In genomic region chr12:89316705-89317139, GRCh38 we compare ENCODE assay signal across 11 cellular contexts. TPM values are rescaled to one million over a fixed set of nuclear protein-coding genes. Genes with fewer than 3 reads are reported as not detected.
DNase-seq lines count a peak whose midpoint lies in the region; ATAC-seq and TF ChIP-seq lines count a peak whose summit lies in the region.
"Had no signal": no experiment of that assay in that cellular context is flagged by ENCODE, and none has a peak within 500 bp of the region (broad histone marks: within the 10 kb centered on the region; RNA-seq: fewer than 3 reads in every experiment).

No MANE protein-coding gene starts in this region.

- H3K27ac ChIP-seq in GM23338 (ENCODE audit: low read depth) (no peak overlapping the region), hepatocyte (no peak overlapping the region), parathyroid adenoma (no peak overlapping the region), MM.1S (ENCODE audit: low read length) (no peak overlapping the region)

- peaks cover 18% of the 10 kb centered on the region; the same call in 2 of the 3 replicates for H3K4me1 Mint-ChIP-seq in GM23338

- peak; percentile 85 for ATAC-seq in GM23338

- peak overlapping the region; percentile 93 for H2AFZ ChIP-seq in GM23338
- H2AFZ ChIP-seq in hepatocyte: peak overlapping the region; percentile 32
- peak overlapping the region; percentile 65 for H2AFZ ChIP-seq in parathyroid adenoma
- no peak overlapping the region for H2AFZ ChIP-seq in MM.1S (ENCODE audit: low read length)

- H3K4me2 ChIP-seq in GM23338 (0 out of 2 replicates have a peak overlapping the region, but pooled peaks have one; percentile 5), hepatocyte (no peak overlapping the region), parathyroid adenoma (ENCODE audit: low read length) (no peak overlapping the region), MM.1S (ENCODE audit: low read depth, low read length) (no peak overlapping the region)

- H3F3A ChIP-seq in GM23338 (replicated peaks; ENCODE audit: low read depth) (no peaks in the 10 kb centered on the region), MM.1S (ENCODE audit: insufficient read depth, low read length) (0 out of 2 replicates have a peak, but pooled peaks cover 5% of the 10 kb centered on the region)

- H3K36me3 Mint-ChIP-seq in GM23338 (ENCODE audit: low read depth): no peaks in the 10 kb centered on the region

- H3K27ac Mint-ChIP-seq in GM23338: no peak overlapping the region

- no peak overlapping the region; the same call in 2 of the 3 replicates for H3K4me3 Mint-ChIP-seq in GM23338

- no peak overlapping the region for H3K4me3 ChIP-seq in GM23338
- no peak overlapping the region for H3K4me3 ChIP-seq in hepatocyte
- no peak overlapping the region for H3K4me3 ChIP-seq in parathyroid adenoma (ENCODE audit: low read depth, low read length)
- H3K4me3 ChIP-seq in MM.1S (ENCODE audit: low read length): no peak overlapping the region
- H3K4me3 ChIP-seq in foreskin fibroblast (ENCODE audit: low read depth in 1 of 2, low read length in 2 of 2): no peak overlapping the region

- H3K9me3 ChIP-seq in hepatocyte (ENCODE audit: low read depth): no peaks in the 10 kb centered on the region
- no peaks in the 10 kb centered on the region for H3K9me3 ChIP-seq in parathyroid adenoma (ENCODE audit: control insufficient read depth, low read length)
- H3K9me3 ChIP-seq in MM.1S (replicated peaks; ENCODE audit: insufficient read depth, low read length): no peaks in the 10 kb centered on the region

- 9% methylated on average over 4 of the region's 4 CpGs for WGBS in hepatocyte (ENCODE audit: low lambda C conversion rate, missing lambda C conversion rate)

- H3K79me2 ChIP-seq in GM23338 (replicated peaks; ENCODE audit: insufficient read depth) (no peaks in the 10 kb centered on the region), hepatocyte (no peaks in the 10 kb centered on the region), parathyroid adenoma (no peaks in the 10 kb centered on the region), MM.1S (ENCODE audit: low read length) (no peaks in the 10 kb centered on the region)

- no peaks in the 10 kb centered on the region for H3K36me3 ChIP-seq in GM23338 (ENCODE audit: insufficient read depth)
- H3K36me3 ChIP-seq in hepatocyte (replicated peaks; ENCODE audit: insufficient read depth, low read depth): no peaks in the 10 kb centered on the region
- H3K36me3 ChIP-seq in parathyroid adenoma (ENCODE audit: control insufficient read depth, insufficient read depth, low read length): no peaks in the 10 kb centered on the region
- no peaks in the 10 kb centered on the region for H3K36me3 ChIP-seq in MM.1S (replicated peaks; ENCODE audit: insufficient read depth, low read length)

- no peak overlapping the region for H3K9ac ChIP-seq in parathyroid adenoma
- no peak overlapping the region for H3K9ac ChIP-seq in MM.1S (ENCODE audit: low read length)

- H3K27me3 Mint-ChIP-seq in GM23338 (ENCODE audit: insufficient read depth, low read depth, poor library complexity): no peaks in the 10 kb centered on the region

- H4K20me1 ChIP-seq in GM23338 (replicated peaks; ENCODE audit: insufficient read depth) (no peaks in the 10 kb centered on the region), hepatocyte (ENCODE audit: insufficient read depth, poor library complexity, severe bottlenecking) (no peaks in the 10 kb centered on the region), MM.1S (ENCODE audit: insufficient read depth, low read length) (no peaks in the 10 kb centered on the region)

- H3K4me1 ChIP-seq in GM23338 (ENCODE audit: insufficient read depth) (peaks cover 6% of the 10 kb centered on the region; the same call in 1 of the 2 replicates), hepatocyte (ENCODE audit: insufficient read depth) (peaks cover 11% of the 10 kb centered on the region), parathyroid adenoma (no peaks in the 10 kb centered on the region), MM.1S (ENCODE audit: low read length) (peaks cover 17% of the 10 kb centered on the region)

- DNase-seq in GM23338 (ENCODE audit: low spot score): no peak
- DNase-seq in NCI-H524 (lab: John Stamatoyannopoulos, UW): peak; percentile 28 to 58
- no peak for DNase-seq in hepatocyte (ENCODE audit: low spot score)
- no peak for DNase-seq in MM.1S
- no peak for DNase-seq in NCI-H748 (lab: John Stamatoyannopoulos, UW; ENCODE audit: unreplicated experiment)
- no peak for DNase-seq in foreskin fibroblast
- DNase-seq: C1 segment of cervical spinal cord; effector memory CD4-positive, alpha-beta T cell; foreskin melanocyte; stimulated activated CD4-positive, alpha-beta T cell treated with anti-CD3 and anti-CD28 coated beads, Interleukin-15, amount 100 ng/mL, for 24 hours had no signal

- no peaks in the 10 kb centered on the region for H3K9me3 Mint-ChIP-seq in GM23338

- TF ChIP-seq CTCF in GM23338 (conservative IDR thresholded peaks at IDR 0.05; ENCODE audit: low read depth in 2 of 2): no peak
- no peak for TF ChIP-seq CTCF in hepatocyte (IDR thresholded peaks at IDR 0.05; ENCODE audit: poor library complexity)
- no peak for TF ChIP-seq CTCF in parathyroid adenoma (IDR thresholded peaks at IDR 0.05)
- no peak for TF ChIP-seq CTCF in MM.1S (IDR thresholded peaks at IDR 0.05; ENCODE audit: low read length)
- TF ChIP-seq CTCF in foreskin fibroblast (IDR thresholded peaks at IDR 0.05; ENCODE audit: low read depth, low read length): no peak

- H3K9me2 ChIP-seq in GM23338 (ENCODE audit: insufficient read depth): 0 out of 2 replicates have a peak, but pooled peaks cover 5% of the 10 kb centered on the region
- no peaks in the 10 kb centered on the region for H3K9me2 ChIP-seq in hepatocyte (replicated peaks; ENCODE audit: insufficient read depth)
- H3K9me2 ChIP-seq in MM.1S (replicated peaks; ENCODE audit: insufficient read depth, low read length): no peaks in the 10 kb centered on the region

- no peaks in the 10 kb centered on the region for H3K27me3 ChIP-seq in GM23338 (ENCODE audit: insufficient read depth)
- H3K27me3 ChIP-seq in hepatocyte: no peaks in the 10 kb centered on the region
- H3K27me3 ChIP-seq in parathyroid adenoma (ENCODE audit: control insufficient read depth, insufficient read depth, low read length): no peaks in the 10 kb centered on the region
- no peaks in the 10 kb centered on the region for H3K27me3 ChIP-seq in MM.1S (replicated peaks; ENCODE audit: insufficient read depth, low read length)

TF ChIP-seq in GM23338, 12 proteins besides CTCF, POLR2A, EP300 and RAD21:
- no peak for TF ChIP-seq ZNF331 (CRISPR knock-in tag; IDR thresholded peaks at IDR 0.05; ENCODE audit: low read depth)
- TF ChIP-seq REST (IDR thresholded peaks at IDR 0.05; ENCODE audit: unreplicated experiment): no peak
- TF ChIP-seq EZH2 (IDR thresholded peaks at IDR 0.05; ENCODE audit: low read depth, unreplicated experiment): no peak
- TF ChIP-seq EZH2phosphoT487 (IDR thresholded peaks at IDR 0.05; ENCODE audit: unreplicated experiment): no peak
- TF ChIP-seq JUNB (IDR thresholded peaks at IDR 0.05; ENCODE audit: unreplicated experiment): no peak
- TF ChIP-seq ETS1 (IDR thresholded peaks at IDR 0.05): no peak
- no peak for TF ChIP-seq STAT1 (IDR thresholded peaks at IDR 0.05; ENCODE audit: unreplicated experiment)
- TF ChIP-seq CREB1 (CRISPR knock-in tag; IDR thresholded peaks at IDR 0.05; ENCODE audit: low read depth): no peak
TF ChIP-seq in GM23338: peak in this region for 0.

RNA-seq across cellular contexts. Expression of gene DUSP6, which starts 35.6 kb away (rescaled TPM):
- total RNA-seq in GM23338 (2014; rRNA removed; shearing (Covaris generic)): 153 and 191 TPM in 2 replicates
- 100 and 117 TPM in 2 replicates for polyA plus RNA-seq in GM23338 (2016; fragmentation: Nextera tagmentation; extraction: Ambion mirVana)
- 52.5 and 55.4 TPM in 2 replicates for total RNA-seq in hepatocyte
- 41.5 and 51.8 TPM in 2 replicates for polyA plus RNA-seq in hepatocyte

Comparison
In these comparisons a context has a peak if more than half of its experiments do, and no peak if none do; other contexts are left out.
1. DNase-seq: peak in NCI-H524 (2 of 2); none in GM23338 (single experiment), hepatocyte (single experiment), MM.1S (single experiment), NCI-H748 (single experiment) and foreskin fibroblast (0 of 2).